Comparison of ENCODE assay signal across 9 cellular contexts in the genomic region with DNA sequence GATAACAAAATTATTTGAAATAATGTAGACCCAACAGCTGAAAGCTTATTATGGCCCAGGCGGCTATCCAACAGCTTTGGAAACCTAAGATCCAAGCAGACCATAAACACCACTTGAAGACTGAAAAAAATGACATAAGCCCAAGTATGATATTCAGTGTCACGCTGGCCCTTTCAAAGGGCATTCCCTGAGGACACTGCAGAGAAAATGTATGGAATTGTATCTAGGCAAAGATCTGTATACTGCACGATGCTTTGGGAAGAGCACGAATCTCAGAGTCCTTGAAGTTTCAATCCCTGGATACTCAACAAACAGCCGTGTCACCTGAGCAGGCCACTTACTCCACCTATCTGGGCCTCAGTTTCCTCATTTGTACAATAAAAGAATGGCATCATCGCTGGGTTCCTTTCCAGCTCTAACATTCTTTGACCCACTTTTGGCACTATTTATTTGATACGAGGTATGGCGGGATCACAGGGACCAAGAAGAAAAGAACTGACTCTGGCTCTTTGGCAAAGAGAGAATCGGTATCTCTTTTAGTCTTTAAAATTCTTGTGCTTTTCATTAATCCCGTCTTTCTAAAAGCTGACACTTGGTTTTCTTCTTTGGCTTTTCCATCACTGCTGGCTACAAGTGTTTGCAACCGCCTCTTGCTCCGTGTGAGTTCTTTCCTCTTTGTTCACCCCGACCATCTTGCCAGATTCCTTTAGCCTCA. TPM values are rescaled to one million over a fixed set of nuclear protein-coding genes. Genes with fewer than 3 reads are reported as not detected.
A peak's percentile ranks its signal among the peaks of the same experiment; 100 is the strongest.
DNase-seq lines count a peak whose midpoint lies in the region; ATAC-seq and FAIRE-seq lines count a peak whose summit lies in the region.
"Had no signal": no experiment of that assay in that cellular context is flagged by ENCODE, and none has a peak within 500 bp of the region (broad histone marks: within the 10 kb centered on the region; RNA-seq: fewer than 3 reads in every experiment).

No MANE protein-coding gene starts in this region.

- FAIRE-seq in small intestine (lab: Jason Lieb, UNC): no peak
- FAIRE-seq: islet of Langerhans had no signal

- peak overlapping the region in 1 of 2 donors; percentile 81 for H3K27ac ChIP-seq in small intestine (ENCODE audit: low read depth in 1 of 2, low read length in 1 of 2)

- H3K27me3 Mint-ChIP-seq in activated CD4-positive, alpha-beta memory T cell treated with anti-CD3 and anti-CD28 coated beads, Interleukin-2, amount 10 ng/mL, durations not matched to agents 7 days and 5 days: no peaks in the 10 kb centered on the region

- intact Hi-C loops in left ventricle myocardium superior (cut with micrococcal nuclease): no loop called here

- H3K4me3 ChIP-seq in HAP-1 (peak overlapping the region; percentile 59), small intestine (ENCODE audit: low read depth in 1 of 2, low read length in 2 of 2) (peak overlapping the region; percentile 72 to 91)

- peaks cover 53% of the 10 kb centered on the region for H3K4me1 Mint-ChIP-seq in activated CD4-positive, alpha-beta memory T cell treated with anti-CD3 and anti-CD28 coated beads, Interleukin-2, amount 10 ng/mL, durations not matched to agents 7 days and 5 days

- no peaks in the 10 kb centered on the region for H3K36me3 ChIP-seq in HAP-1 (replicated peaks)
- no peaks in the 10 kb centered on the region for H3K36me3 ChIP-seq in small intestine (ENCODE audit: control insufficient read depth in 2 of 2, insufficient read depth in 2 of 2, low read length in 2 of 2)

- H3K36me3 Mint-ChIP-seq in activated CD4-positive, alpha-beta memory T cell treated with anti-CD3 and anti-CD28 coated beads, Interleukin-2, amount 10 ng/mL, durations not matched to agents 7 days and 5 days (ENCODE audit: low read depth): peaks cover 21% of the 10 kb centered on the region

- H3K27me3 ChIP-seq in HAP-1 (ENCODE audit: low read depth) (no peaks in the 10 kb centered on the region), small intestine (ENCODE audit: control insufficient read depth in 2 of 2, insufficient read depth in 2 of 2, low read length in 2 of 2) (no peaks in the 10 kb centered on the region)

- 10 to 13% (median 12%) methylated on average over 13 of the region's 13 CpGs for WGBS in small intestine, 3 donors

- peak overlapping the region; percentile 88 for H3K4me3 Mint-ChIP-seq in activated CD4-positive, alpha-beta memory T cell treated with anti-CD3 and anti-CD28 coated beads, Interleukin-2, amount 10 ng/mL, durations not matched to agents 7 days and 5 days

- CTCF ChIA-PET in activated CD4-positive, alpha-beta memory T cell treated with anti-CD3 and anti-CD28 coated beads, Interleukin-2, amount 10 ng/mL, durations not matched to agents 7 days and 5 days (lab: Charles Lee): interaction anchor here (0.6 to 3.8 kb wide), 3 partner anchors 26 to 52 kb away, joined by 3 to 18 read pairs (median 17); no protein-coding TSS in a partner anchor

- peak in 1 of 2 experiments; percentile 13 for DNase-seq in HAP-1 (ENCODE audit: low spot score in 2 of 2)
- peak; percentile 15 for DNase-seq in activated CD4-positive, alpha-beta memory T cell treated with anti-CD3 and anti-CD28 coated beads, Interleukin-2, amount 10 ng/mL, durations not matched to agents 7 days and 5 days
- no peak for DNase-seq in left ventricle myocardium superior
- DNase-seq in small intestine: no peak
- DNase-seq in CD1c-positive myeloid dendritic cell (ENCODE audit: extremely low spot score): no peak
- DNase-seq in EL: no peak
- DNase-seq in stimulated activated CD4-positive, alpha-beta T cell treated with anti-CD3 and anti-CD28 coated beads, Interleukin-12 subunit alpha, Interleukin-12 subunit beta, amount 100 ng/mL, for 4 hours: no peak
- DNase-seq in HK-2 (ENCODE audit: unreplicated experiment): no peak

- POLR2A ChIA-PET in activated CD4-positive, alpha-beta memory T cell treated with anti-CD3 and anti-CD28 coated beads, Interleukin-2, amount 10 ng/mL, durations not matched to agents 7 days and 5 days (lab: Charles Lee): interaction anchor here (0.9 to 13.0 kb wide), 15 partner anchors 9 to 333 kb away, joined by 3 to 245 read pairs (median 4); partner anchors contain the start of genes CNP, DHX58, DNAJC7 and GHDC

- peak; percentile 3 for ATAC-seq in left ventricle myocardium superior

- H3K9me3 ChIP-seq in HAP-1: no peaks in the 10 kb centered on the region
- H3K9me3 ChIP-seq in small intestine (ENCODE audit: control insufficient read depth, low read depth): no peaks in the 10 kb centered on the region

- in situ Hi-C loops in HAP-1 (cut with MboI; ENCODE audit: low sequenced_read_pairs): no loop called here

- H3K9me3 Mint-ChIP-seq in activated CD4-positive, alpha-beta memory T cell treated with anti-CD3 and anti-CD28 coated beads, Interleukin-2, amount 10 ng/mL, durations not matched to agents 7 days and 5 days: no peaks in the 10 kb centered on the region

- peaks cover 15% of the 10 kb centered on the region for H3K4me1 ChIP-seq in HAP-1
- H3K4me1 ChIP-seq in small intestine (ENCODE audit: control insufficient read depth in 2 of 2, insufficient read depth in 1 of 2, low read depth in 1 of 2, low read length in 1 of 2): peaks cover 0 to 6% of the 10 kb centered on the region in 2 donors

- H3K27ac Mint-ChIP-seq in activated CD4-positive, alpha-beta memory T cell treated with anti-CD3 and anti-CD28 coated beads, Interleukin-2, amount 10 ng/mL, durations not matched to agents 7 days and 5 days: peak overlapping the region; percentile 83

RNA-seq across cellular contexts. Expression of gene STAT5B, which starts 1.2 kb away (rescaled TPM):
- 100 to 1,000 TPM; 163 to 171 TPM for total RNA-seq in activated CD4-positive, alpha-beta memory T cell treated with anti-CD3 and anti-CD28 coated beads, Interleukin-2, amount 10 ng/mL, durations not matched to agents 7 days and 5 days
- total RNA-seq in left ventricle myocardium superior: 33.4 TPM
- 10 to 100 TPM; 13.4 to 22.0 (median 18.1) TPM for polyA plus RNA-seq in small intestine

RNA-seq across cellular contexts. Expression of gene STAT5A, which starts 13.3 kb away (rescaled TPM):
- 10 to 100 TPM; 88.4 to 96.7 TPM for total RNA-seq in activated CD4-positive, alpha-beta memory T cell treated with anti-CD3 and anti-CD28 coated beads, Interleukin-2, amount 10 ng/mL, durations not matched to agents 7 days and 5 days
- 13.8 TPM for total RNA-seq in left ventricle myocardium superior
- polyA plus RNA-seq in small intestine: 10 to 100 TPM in 2 of 3 donors, 1 to 10 TPM in 1; 2.7 to 18.3 (median 11.3) TPM
